10 cellular contexts compared by ENCODE assay signal in genomic region chr10:79081353-79082034, GRCh38. TPM values are rescaled to one million over a fixed set of nuclear protein-coding genes. Genes with fewer than 3 reads are reported as not detected.
DNase-seq lines count a peak whose midpoint lies in the region; ATAC-seq and TF ChIP-seq lines count a peak whose summit lies in the region.
"Had no signal": no experiment of that assay in that cellular context is flagged by ENCODE, and none has a peak within 500 bp of the region (broad histone marks: within the 10 kb centered on the region; RNA-seq: fewer than 3 reads in every experiment).

No MANE protein-coding gene starts in this region.

- H3K4me3 ChIP-seq in fibroblast of pulmonary artery (replicated peaks; ENCODE audit: low read depth, low read length) (no peak overlapping the region), gastrocnemius medialis (no peak overlapping the region)

- H3K27ac ChIP-seq in gastrocnemius medialis, result peak overlapping the region; percentile 90 to 95 (median 94)

- in situ Hi-C loops in gastrocnemius medialis (cut with MboI; ENCODE audit: low sequenced_read_pairs in 4 of 4), result loop anchor here in 2 of 4 donors (10.0 to 25.0 kb wide), 3 partner anchors 73 to 1044 kb away; partner anchors contain the start of genes POLR3A (in 1 of the 2), RPS24 (in 1 of the 2) and ZCCHC24 (in 1 of the 2)

- H3K4me3 Mint-ChIP-seq in stimulated activated naive CD8-positive, alpha-beta T cell treated with anti-CD3 and anti-CD28 coated beads, Interleukin-15, amount 100 ng/mL, for 72 hours, result no peak overlapping the region

- TF ChIP-seq POLR2A in gastrocnemius medialis (IDR thresholded peaks at IDR 0.05), result peak in 1 of 2 donors; percentile 37
- TF ChIP-seq POLR2A in erythroblast (IDR thresholded peaks at IDR 0.05; ENCODE audit: low read length), result no peak

- peaks cover 87 to 96% of the 10 kb centered on the region in 2 donors for H3K4me1 ChIP-seq in gastrocnemius medialis

- peak; percentile 83 to 85 for ATAC-seq in gastrocnemius medialis
- no peak for ATAC-seq in stimulated activated naive CD8-positive, alpha-beta T cell treated with anti-CD3 and anti-CD28 coated beads, Interleukin-15, amount 100 ng/mL, for 72 hours

- H3K9me3 Mint-ChIP-seq in stimulated activated naive CD8-positive, alpha-beta T cell treated with anti-CD3 and anti-CD28 coated beads, Interleukin-15, amount 100 ng/mL, for 72 hours, result no peaks in the 10 kb centered on the region

- DNase-seq in ELF-1 (ENCODE audit: low read depth, low spot score), result peak; percentile 91
- DNase-seq in RPMI7951 (ENCODE audit: low read depth), result peak; percentile 99
- peak; percentile 65 for DNase-seq in fibroblast of pulmonary artery (ENCODE audit: low read depth)
- peak; percentile 93 to 99 for DNase-seq in gastrocnemius medialis
- no peak for DNase-seq in erythroblast (lab: John Stamatoyannopoulos, UW)
- no peak for DNase-seq in stimulated activated naive CD8-positive, alpha-beta T cell treated with anti-CD3 and anti-CD28 coated beads, Interleukin-15, amount 100 ng/mL, for 72 hours
- DNase-seq in activated naive CD4-positive, alpha-beta T cell (lab: John Stamatoyannopoulos, UW), result no peak
- DNase-seq in activated gamma-delta T cell treated with Interleukin-2 at 50 U/mL for 16 hours, result no peak
- DNase-seq: NCI-H526 treated with DMSO at 0.1 percent for 48 hours; stimulated activated CD4-positive, alpha-beta T cell treated with anti-CD3 and anti-CD28 coated beads, Interleukin-4, amount 100 ng/mL, for 4 hours had no signal

- H3K27me3 ChIP-seq in gastrocnemius medialis, result no peaks in the 10 kb centered on the region

- H3K27me3 Mint-ChIP-seq in stimulated activated naive CD8-positive, alpha-beta T cell treated with anti-CD3 and anti-CD28 coated beads, Interleukin-15, amount 100 ng/mL, for 72 hours, result no peaks in the 10 kb centered on the region

- H3K9me3 ChIP-seq in gastrocnemius medialis, result no peaks in the 10 kb centered on the region

- peaks cover 44% of the 10 kb centered on the region for H3K4me1 Mint-ChIP-seq in stimulated activated naive CD8-positive, alpha-beta T cell treated with anti-CD3 and anti-CD28 coated beads, Interleukin-15, amount 100 ng/mL, for 72 hours

- no peak overlapping the region for H3K27ac Mint-ChIP-seq in stimulated activated naive CD8-positive, alpha-beta T cell treated with anti-CD3 and anti-CD28 coated beads, Interleukin-15, amount 100 ng/mL, for 72 hours

- intact Hi-C loops in gastrocnemius medialis (cut with DNase I; ENCODE audit: low total_unique reads), result loop anchor here (2.0 to 5.0 kb wide), 3 partner anchors 31 to 191 kb away; no protein-coding TSS in a partner anchor

- TF ChIP-seq CTCF in fibroblast of pulmonary artery (IDR thresholded peaks at IDR 0.05; ENCODE audit: low read length, missing control alignments) (no peak), gastrocnemius medialis (IDR thresholded peaks at IDR 0.05 in 4 of 5, conservative IDR thresholded peaks at IDR 0.05 in 1 of 5) (peak in 1 of 5 experiments; percentile 15)

- H3K36me3 ChIP-seq in gastrocnemius medialis, result no peaks in the 10 kb centered on the region

RNA-seq across cellular contexts. Expression of gene ZMIZ1, which starts 12.7 kb away (rescaled TPM):
- total RNA-seq in RPMI7951 (2014; rRNA removed; shearing (Covaris generic)), result 15.4 and 20.2 TPM in 2 replicates
- total RNA-seq in gastrocnemius medialis, result 10 to 100 TPM; 22.7 to 37.5 (median 31.7) TPM

Comparison
In these comparisons a context has a peak if more than half of its experiments do, and no peak if none do; other contexts are left out.
1. DNase-seq: peak in ELF-1 (single experiment), RPMI7951 (single experiment), fibroblast of pulmonary artery (single experiment) and gastrocnemius medialis (2 of 2); none in erythroblast (0 of 2), stimulated activated naive CD8-positive, alpha-beta T cell treated with anti-CD3 and anti-CD28 coated beads, Interleukin-15, amount 100 ng/mL, for 72 hours (0 of 2), activated naive CD4-positive, alpha-beta T cell (0 of 4) and activated gamma-delta T cell treated with Interleukin-2 at 50 U/mL for 16 hours (single experiment).